1 cellular context compared by ENCODE assay signal in the genomic region with DNA sequence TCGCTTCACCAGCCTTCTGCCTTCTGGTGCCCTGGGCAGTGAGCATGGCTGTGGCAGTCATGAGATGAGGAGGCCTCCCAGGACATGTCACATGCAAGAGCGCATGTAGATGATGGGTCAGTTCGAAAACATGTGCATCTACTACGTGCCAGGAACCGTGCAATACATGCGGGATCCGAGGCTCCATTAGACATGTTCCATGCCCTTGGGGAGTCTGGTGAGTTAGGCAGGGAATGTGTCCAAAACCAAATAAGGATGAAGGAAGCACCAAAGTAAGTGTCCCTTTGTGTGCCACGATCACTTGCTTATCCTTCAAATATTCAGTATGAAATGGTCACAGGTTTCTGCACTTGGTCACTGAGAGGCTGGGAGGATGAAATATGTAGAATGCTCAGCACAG.
TF ChIP-seq lines count a peak whose summit lies in the region.

No MANE protein-coding gene starts in this region.

TF ChIP-seq in H1, 55 proteins besides CTCF, POLR2A, EP300 and RAD21:
- TF ChIP-seq, protein P1, sequence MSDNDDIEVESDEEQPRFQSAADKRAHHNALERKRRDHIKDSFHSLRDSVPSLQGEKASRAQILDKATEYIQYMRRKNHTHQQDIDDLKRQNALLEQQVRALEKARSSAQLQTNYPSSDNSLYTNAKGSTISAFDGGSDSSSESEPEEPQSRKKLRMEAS (IDR thresholded peaks at IDR 0.05): no peak
- TF ChIP-seq TCF12 (IDR thresholded peaks at IDR 0.05; ENCODE audit: low read depth, low read length) (no peak), KDM5A (IDR thresholded peaks at IDR 0.05; ENCODE audit: low read length) (no peak), GABPA (IDR thresholded peaks at IDR 0.05; ENCODE audit: borderline replicate concordance, insufficient read depth, low read length) (no peak), TEAD4 (IDR thresholded peaks at IDR 0.05; ENCODE audit: low read depth, low read length) (no peak), NRF1 (IDR thresholded peaks at IDR 0.05; ENCODE audit: low read depth, low read length) (no peak), FOSL1 (IDR thresholded peaks at IDR 0.05; ENCODE audit: insufficient read depth, low read depth, low read length) (no peak), TBP (IDR thresholded peaks at IDR 0.05; ENCODE audit: low read depth, low read length) (no peak), SIX5 (IDR thresholded peaks at IDR 0.05; ENCODE audit: low read depth, low read length) (no peak)
- TF ChIP-seq, protein P2, sequence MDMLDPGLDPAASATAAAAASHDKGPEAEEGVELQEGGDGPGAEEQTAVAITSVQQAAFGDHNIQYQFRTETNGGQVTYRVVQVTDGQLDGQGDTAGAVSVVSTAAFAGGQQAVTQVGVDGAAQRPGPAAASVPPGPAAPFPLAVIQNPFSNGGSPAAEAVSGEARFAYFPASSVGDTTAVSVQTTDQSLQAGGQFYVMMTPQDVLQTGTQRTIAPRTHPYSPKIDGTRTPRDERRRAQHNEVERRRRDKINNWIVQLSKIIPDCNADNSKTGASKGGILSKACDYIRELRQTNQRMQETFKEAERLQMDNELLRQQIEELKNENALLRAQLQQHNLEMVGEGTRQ (IDR thresholded peaks at IDR 0.05; ENCODE audit: low read length): no peak
